In genomic region chr22:41799486-41800347, GRCh38 we compare ENCODE assay signal across 8 cellular contexts. TPM values are rescaled to one million over a fixed set of nuclear protein-coding genes. Genes with fewer than 3 reads are reported as not detected.
DNase-seq lines count a peak whose midpoint lies in the region; ATAC-seq and TF ChIP-seq lines count a peak whose summit lies in the region.

No MANE protein-coding gene starts in this region.

- H3K36me3 ChIP-seq in neutrophil = peaks cover 4% of the 10 kb centered on the region

- DNase-seq in C1 segment of cervical spinal cord (lab: John Stamatoyannopoulos, UW) (peak in 8 of 14 donors; percentile 57 to 84 (median 66)), globus pallidus (ENCODE audit: low spot score) (peak; percentile 45), NOMO-1 (lab: John Stamatoyannopoulos, UW; ENCODE audit: unreplicated experiment in 2 of 2) (no peak), posterior vena cava (ENCODE audit: low spot score) (no peak)
- peak; percentile 32 for DNase-seq in activated naive CD4-positive, alpha-beta T cell treated with anti-CD3 and anti-CD28 coated beads for 36 hours

- peaks cover 3% of the 10 kb centered on the region for H3K36me3 Mint-ChIP-seq in activated naive CD4-positive, alpha-beta T cell treated with anti-CD3 and anti-CD28 coated beads for 36 hours (ENCODE audit: low read depth)

- intact Hi-C loops in activated naive CD4-positive, alpha-beta T cell treated with anti-CD3 and anti-CD28 coated beads for 36 hours (cut with micrococcal nuclease) = loop anchor here (2.0 to 5.0 kb wide), 3 partner anchors 19 to 102 kb away; partner anchors contain the start of gene MEI1
- intact Hi-C loops in posterior vena cava (cut with DNase I) = no loop called here

- H3K27me3 ChIP-seq in neutrophil = no peaks in the 10 kb centered on the region

- no peaks in the 10 kb centered on the region for H3K27me3 Mint-ChIP-seq in activated naive CD4-positive, alpha-beta T cell treated with anti-CD3 and anti-CD28 coated beads for 36 hours (ENCODE audit: low read depth)

- H3K4me3 ChIP-seq in neutrophil (ENCODE audit: low read depth in 1 of 2, low read length in 1 of 2) = peak overlapping the region; percentile 78 to 84

- peak overlapping the region; percentile 80 for H3K27ac ChIP-seq in neutrophil

- CTCF ChIA-PET in activated naive CD4-positive, alpha-beta T cell treated with anti-CD3 and anti-CD28 coated beads for 36 hours (lab: Charles Lee) = interaction anchor here (0.6 to 4.6 kb wide), 9 partner anchors 19 to 317 kb away, joined by 3 to 38 read pairs (median 5); partner anchors contain the start of genes CENPM and MEI1

- H3K4me1 ChIP-seq in neutrophil (ENCODE audit: control insufficient read depth in 1 of 2, insufficient read depth in 1 of 2, low read depth in 1 of 2, low read length in 1 of 2) = peaks cover 20 to 22% of the 10 kb centered on the region in 2 experiments

- H3K4me3 Mint-ChIP-seq in activated naive CD4-positive, alpha-beta T cell treated with anti-CD3 and anti-CD28 coated beads for 36 hours = peak overlapping the region; percentile 84

- peaks cover 33% of the 10 kb centered on the region for H3K4me1 Mint-ChIP-seq in activated naive CD4-positive, alpha-beta T cell treated with anti-CD3 and anti-CD28 coated beads for 36 hours (ENCODE audit: low read depth)

- H3K9me3 ChIP-seq in neutrophil = no peaks in the 10 kb centered on the region

- TF ChIP-seq CTCF in neutrophil (IDR thresholded peaks at IDR 0.05) = peak; percentile 4

- H3K9me3 Mint-ChIP-seq in activated naive CD4-positive, alpha-beta T cell treated with anti-CD3 and anti-CD28 coated beads for 36 hours = no peaks in the 10 kb centered on the region

- peak overlapping the region; percentile 95 for H3K27ac Mint-ChIP-seq in activated naive CD4-positive, alpha-beta T cell treated with anti-CD3 and anti-CD28 coated beads for 36 hours

- ATAC-seq in GM19324 (IDR thresholded peaks at IDR 0.05; ENCODE audit: low FRiP score, unreplicated experiment) = peak; percentile 36
- peak; percentile 5 for ATAC-seq in HG03521 (IDR thresholded peaks at IDR 0.05; ENCODE audit: unreplicated experiment)

RNA-seq across cellular contexts. Expression of gene CCDC134, which starts 0.8 kb away (rescaled TPM):
- total RNA-seq in activated naive CD4-positive, alpha-beta T cell treated with anti-CD3 and anti-CD28 coated beads for 36 hours = 10 to 100 TPM; 17.0 to 19.3 TPM
- total RNA-seq in posterior vena cava = 1 to 10 TPM; 5.1 to 5.7 TPM

RNA-seq across cellular contexts. Expression of gene SREBF2, which starts 33.2 kb away (rescaled TPM):
- total RNA-seq in activated naive CD4-positive, alpha-beta T cell treated with anti-CD3 and anti-CD28 coated beads for 36 hours = 100 to 1,000 TPM; 143 to 147 TPM
- total RNA-seq in posterior vena cava = 10 to 100 TPM; 48.3 to 52.0 TPM

Comparison
In these comparisons a context has a peak if more than half of its experiments do, and no peak if none do; other contexts are left out.
1. DNase-seq: peak in C1 segment of cervical spinal cord (8 of 14), activated naive CD4-positive, alpha-beta T cell treated with anti-CD3 and anti-CD28 coated beads for 36 hours (single experiment) and globus pallidus (single experiment); none in NOMO-1 (0 of 2) and posterior vena cava (single experiment).